15 cellular contexts compared by ENCODE assay signal in genomic region chr2:219844756-219845155, GRCh38.
A peak's percentile ranks its signal among the peaks of the same experiment; 100 is the strongest.
DNase-seq lines count a peak whose midpoint lies in the region; ATAC-seq and TF ChIP-seq lines count a peak whose summit lies in the region.
"Had no signal": no experiment of that assay in that cellular context is flagged by ENCODE, and none has a peak within 500 bp of the region (broad histone marks: within the 10 kb centered on the region; RNA-seq: fewer than 3 reads in every experiment).

No MANE protein-coding gene starts in this region.

- no peaks in the 10 kb centered on the region for H3K4me1 ChIP-seq in left ventricle myocardium inferior

- DNase-seq in NCI-H510A treated with DMSO at 0.1 percent for 48 hours (lab: John Stamatoyannopoulos, UW), result peak; percentile 16
- no peak for DNase-seq in NCI-H510A (lab: John Stamatoyannopoulos, UW)
- no peak for DNase-seq in nephron progenitor cell
- DNase-seq in activated CD8-positive, alpha-beta memory T cell treated with anti-CD3 and anti-CD28 coated beads, Interleukin-2, amount 50 U/mL, for 4 hours, result no peak
- DNase-seq in T-helper 9 cell, result no peak
- DNase-seq in left ventricle myocardium inferior, result no peak
- DNase-seq: 8988T, cortex of kidney, DND-41, MG63, WERI-Rb-1 had no signal

- peak overlapping the region; percentile 49 for H3K4me3 Mint-ChIP-seq in nephron progenitor cell

- H3K4me3 ChIP-seq in left ventricle myocardium inferior, result no peak overlapping the region
- H3K4me3 ChIP-seq: MG63 had no signal

- H3K27me3 ChIP-seq in left ventricle myocardium inferior (ENCODE audit: low read depth), result no peaks in the 10 kb centered on the region
- H3K27me3 ChIP-seq: MG63 had no signal

- no peaks in the 10 kb centered on the region for H3K9me3 ChIP-seq in left ventricle myocardium inferior (replicated peaks)
- H3K9me3 ChIP-seq: MG63 had no signal

- H3K27ac ChIP-seq in left ventricle myocardium inferior (replicated peaks), result no peak overlapping the region
- H3K27ac ChIP-seq: WERI-Rb-1 had no signal

- H3K36me3 Mint-ChIP-seq in nephron progenitor cell (ENCODE audit: low read depth), result no peaks in the 10 kb centered on the region

- peak overlapping the region; percentile 94 for H3K27ac Mint-ChIP-seq in nephron progenitor cell

- intact Hi-C loops in left ventricle myocardium inferior (cut with micrococcal nuclease), result no loop called here

- peaks cover 52% of the 10 kb centered on the region for H3K4me1 Mint-ChIP-seq in nephron progenitor cell

- TF ChIP-seq CTCF in nephron progenitor cell (IDR thresholded peaks at IDR 0.05) (no peak), left ventricle myocardium inferior (IDR thresholded peaks at IDR 0.05; ENCODE audit: borderline replicate concordance) (no peak)

- peaks cover 18% of the 10 kb centered on the region for H3K27me3 Mint-ChIP-seq in nephron progenitor cell (ENCODE audit: low read depth, poor library complexity)

- ATAC-seq in GM21723 (IDR thresholded peaks at IDR 0.05; ENCODE audit: unreplicated experiment) (peak; percentile 95), HG03175 (IDR thresholded peaks at IDR 0.05; ENCODE audit: unreplicated experiment) (peak; percentile 94)
- ATAC-seq: HCT116, Panc1 had no signal

- H3K36me3 ChIP-seq in left ventricle myocardium inferior, result no peaks in the 10 kb centered on the region
- H3K36me3 ChIP-seq: MG63, WERI-Rb-1 had no signal

- H3K9me3 Mint-ChIP-seq in nephron progenitor cell, result no peaks in the 10 kb centered on the region
